In the genomic region with DNA sequence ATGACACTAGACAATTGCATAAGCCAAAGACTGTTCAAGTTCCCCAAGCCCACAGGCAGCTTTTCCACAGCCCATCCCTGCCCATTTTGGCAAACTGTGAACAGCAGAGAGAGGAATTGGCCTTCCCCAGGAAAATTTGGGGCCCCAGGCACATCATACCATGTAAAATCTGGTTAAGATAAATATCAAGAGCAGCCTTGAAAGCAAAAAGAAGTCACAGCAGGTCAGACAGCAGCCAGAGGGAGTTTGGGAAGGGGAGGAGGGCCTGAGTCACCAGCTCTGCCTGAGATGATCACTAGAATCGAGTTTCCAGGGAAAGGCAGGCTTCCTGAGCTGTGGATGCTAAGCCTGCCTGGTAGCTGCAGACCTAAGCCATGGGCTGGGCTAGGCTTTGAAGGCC, we compare ENCODE assay signal across 11 cellular contexts.
DNase-seq lines count a peak whose midpoint lies in the region; ATAC-seq and TF ChIP-seq lines count a peak whose summit lies in the region.
"Had no signal": no experiment of that assay in that cellular context is flagged by ENCODE, and none has a peak within 500 bp of the region (broad histone marks: within the 10 kb centered on the region; RNA-seq: fewer than 3 reads in every experiment).

No MANE protein-coding gene starts in this region.

- in situ Hi-C loops in GM23248 (cut with MboI), result no loop called here
- in situ Hi-C loops in gastrocnemius medialis (cut with MboI; ENCODE audit: low sequenced_read_pairs in 4 of 4), result no loop called here

- peak overlapping the region; percentile 50 for H3K27ac ChIP-seq in GM23248
- no peak overlapping the region for H3K27ac ChIP-seq in gastrocnemius medialis
- H3K27ac ChIP-seq: lower lobe of right lung, right atrium auricular region had no signal

- no peak for ATAC-seq in HG02885 (IDR thresholded peaks at IDR 0.05; ENCODE audit: poor library complexity, unreplicated experiment)
- no peak for ATAC-seq in gastrocnemius medialis
- ATAC-seq: lower lobe of right lung had no signal

- H3K9me3 ChIP-seq in GM23248 (ENCODE audit: low read depth) (no peaks in the 10 kb centered on the region), adipocyte (ENCODE audit: control insufficient read depth, low read length) (no peaks in the 10 kb centered on the region), skeletal muscle satellite cell (replicated peaks; ENCODE audit: low read length) (no peaks in the 10 kb centered on the region), gastrocnemius medialis (no peaks in the 10 kb centered on the region)
- H3K9me3 ChIP-seq: lower lobe of right lung, right atrium auricular region had no signal

- H3K4me3 ChIP-seq in GM23248 (no peak overlapping the region), adipocyte (ENCODE audit: low read length) (no peak overlapping the region), skeletal muscle satellite cell (ENCODE audit: low read length) (no peak overlapping the region), gastrocnemius medialis (no peak overlapping the region)
- H3K4me3 ChIP-seq: lower lobe of right lung, right atrium auricular region had no signal

- no peak for TF ChIP-seq CTCF in gastrocnemius medialis (IDR thresholded peaks at IDR 0.05 in 4 of 5, conservative IDR thresholded peaks at IDR 0.05 in 1 of 5)

- peak; percentile 85 for DNase-seq in GM23248
- DNase-seq in adipocyte (ENCODE audit: low read depth), result peak; percentile 84
- peak; percentile 5 for DNase-seq in fibroblast of the conjunctiva (ENCODE audit: low read depth)
- DNase-seq in NCI-H345 (lab: John Stamatoyannopoulos, UW), result no peak
- no peak for DNase-seq in glomerular visceral epithelial cell (ENCODE audit: extremely low spot score)
- no peak for DNase-seq in gastrocnemius medialis
- DNase-seq: lower lobe of right lung, NCI-H1694 treated with DMSO at 0.1 percent for 48 hours had no signal

- H3K36me3 ChIP-seq in GM23248 (ENCODE audit: low read depth) (no peaks in the 10 kb centered on the region), adipocyte (ENCODE audit: control insufficient read depth, insufficient read depth, low read length, severe bottlenecking) (no peaks in the 10 kb centered on the region), skeletal muscle satellite cell (ENCODE audit: insufficient read depth, low read length) (no peaks in the 10 kb centered on the region), gastrocnemius medialis (no peaks in the 10 kb centered on the region)
- H3K36me3 ChIP-seq: lower lobe of right lung, right atrium auricular region had no signal

- H3K4me1 ChIP-seq in GM23248 (ENCODE audit: insufficient read depth), result peaks cover 23% of the 10 kb centered on the region
- H3K4me1 ChIP-seq in adipocyte (ENCODE audit: control insufficient read depth, insufficient read depth, low read length), result peaks cover 21% of the 10 kb centered on the region
- peaks cover 34% of the 10 kb centered on the region for H3K4me1 ChIP-seq in skeletal muscle satellite cell (ENCODE audit: control insufficient read depth, insufficient read depth, low read length)
- H3K4me1 ChIP-seq in gastrocnemius medialis, result no peaks in the 10 kb centered on the region
- H3K4me1 ChIP-seq: lower lobe of right lung, right atrium auricular region had no signal

- no peaks in the 10 kb centered on the region for H4K20me1 ChIP-seq in GM23248 (ENCODE audit: insufficient read depth)

- peak overlapping the region; percentile 57; the same call in 1 of the 2 replicates for H2AFZ ChIP-seq in GM23248

- intact Hi-C loops in gastrocnemius medialis (cut with DNase I; ENCODE audit: low total_unique reads), result no loop called here

- WGBS in GM23248 (ENCODE audit: low coverage in 1 of 2, low lambda C conversion rate in 2 of 2, missing lambda C conversion rate in 2 of 2), 2 experiments, result 0% methylated on average over 1 of the region's 1 CpG

- no peaks in the 10 kb centered on the region for H3K9me2 ChIP-seq in GM23248 (ENCODE audit: insufficient read depth)

- peak overlapping the region; percentile 63 for H3K4me2 ChIP-seq in GM23248 (ENCODE audit: unreplicated experiment)
- H3K4me2 ChIP-seq in skeletal muscle satellite cell (ENCODE audit: low read length), result peak overlapping the region; percentile 29

- H3K79me2 ChIP-seq in GM23248 (ENCODE audit: insufficient read depth), result no peaks in the 10 kb centered on the region

- H3K9ac ChIP-seq in GM23248, result no peak overlapping the region; the same call in 1 of the 2 replicates
- no peak overlapping the region for H3K9ac ChIP-seq in adipocyte (ENCODE audit: low read length)
- no peak overlapping the region for H3K9ac ChIP-seq in skeletal muscle satellite cell (ENCODE audit: low read depth, low read length)

- TF ChIP-seq POLR2A in gastrocnemius medialis (IDR thresholded peaks at IDR 0.05), result no peak

- H3K27me3 ChIP-seq in GM23248 (replicated peaks; ENCODE audit: insufficient read depth), result no peaks in the 10 kb centered on the region
- H3K27me3 ChIP-seq in adipocyte (replicated peaks; ENCODE audit: control insufficient read depth, insufficient read depth, low read length), result peaks cover 5% of the 10 kb centered on the region
- H3K27me3 ChIP-seq in skeletal muscle satellite cell (ENCODE audit: control insufficient read depth, insufficient read depth, low read length), result no peaks in the 10 kb centered on the region
- no peaks in the 10 kb centered on the region for H3K27me3 ChIP-seq in gastrocnemius medialis
- H3K27me3 ChIP-seq: right atrium auricular region had no signal

- peaks cover 19% of the 10 kb centered on the region for H3F3A ChIP-seq in GM23248 (ENCODE audit: insufficient read depth)

Comparison
In these comparisons a context has a peak if more than half of its experiments do, and no peak if none do; other contexts are left out.
1. DNase-seq: peak in GM23248 (single experiment), adipocyte (single experiment) and fibroblast of the conjunctiva (single experiment); none in NCI-H345 (single experiment), glomerular visceral epithelial cell (single experiment) and gastrocnemius medialis (0 of 2).